11 cellular contexts compared by ENCODE assay signal in the genomic region with DNA sequence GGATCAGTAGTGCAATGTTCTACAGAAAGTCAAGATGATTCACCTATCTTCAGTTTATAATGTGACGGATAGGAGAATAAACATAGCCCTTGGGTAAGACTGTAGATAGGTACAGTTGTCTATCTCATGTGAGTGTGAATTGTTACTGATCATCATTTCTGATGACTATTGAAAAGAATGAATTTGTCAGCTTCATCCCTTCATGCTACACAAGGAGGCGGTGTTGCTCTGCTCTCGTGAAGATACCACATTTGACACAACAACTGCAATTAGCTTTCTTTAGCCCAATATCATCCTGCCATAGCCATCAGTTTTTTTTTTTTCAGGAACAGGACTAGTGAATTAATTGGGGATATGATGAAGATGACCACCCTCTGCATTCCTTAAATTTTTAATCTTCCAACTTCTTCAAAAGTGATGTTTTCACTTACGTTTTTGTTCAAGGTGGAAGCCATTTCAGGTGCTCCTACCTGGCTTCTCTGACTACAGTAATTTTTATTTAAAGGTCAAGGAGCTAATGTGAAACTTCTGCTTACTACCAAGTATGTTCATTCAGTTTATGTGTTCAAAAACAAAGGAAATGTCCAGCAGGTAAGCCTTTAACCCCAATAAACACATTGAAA.
DNase-seq lines count a peak whose midpoint lies in the region; ATAC-seq and TF ChIP-seq lines count a peak whose summit lies in the region.
"Had no signal": no experiment of that assay in that cellular context is flagged by ENCODE, and none has a peak within 500 bp of the region (broad histone marks: within the 10 kb centered on the region; RNA-seq: fewer than 3 reads in every experiment).

No MANE protein-coding gene starts in this region.

- H3K27me3 ChIP-seq in body of pancreas (no peaks in the 10 kb centered on the region), lung (ENCODE audit: control insufficient read depth, insufficient read depth) (no peaks in the 10 kb centered on the region)

- TF ChIP-seq POLR2A in body of pancreas (IDR thresholded peaks at IDR 0.05): no peak

- no peak for TF ChIP-seq EP300 in Ishikawa (IDR thresholded peaks at IDR 0.05; ENCODE audit: borderline replicate concordance)

- no peaks in the 10 kb centered on the region for H3K36me3 Mint-ChIP-seq in Calu3 (ENCODE audit: insufficient read depth, unreplicated experiment)
- H3K36me3 Mint-ChIP-seq: stimulated activated effector memory CD8-positive, alpha-beta T cell treated with anti-CD3 and anti-CD28 coated beads, Interleukin-12 subunit alpha, Interleukin-12 subunit beta, amount 100 ng/mL, for 72 hours had no signal

- H3K9me3 ChIP-seq in body of pancreas: no peaks in the 10 kb centered on the region
- H3K9me3 ChIP-seq in lung (ENCODE audit: control insufficient read depth in 2 of 2, insufficient read depth in 1 of 2, low read length in 1 of 2): no peaks in the 10 kb centered on the region
- H3K9me3 ChIP-seq: mucosa of descending colon had no signal

- H3K27ac ChIP-seq in body of pancreas (no peak overlapping the region), lung (ENCODE audit: low read depth in 1 of 2, low read length in 1 of 2) (no peak overlapping the region)

- H3K4me3 ChIP-seq in body of pancreas (no peak overlapping the region), lung (no peak overlapping the region)
- H3K4me3 ChIP-seq: mucosa of descending colon had no signal

- H3K36me3 ChIP-seq in body of pancreas (replicated peaks in 1 of 2; ENCODE audit: insufficient read depth in 1 of 2, low read depth in 2 of 2): no peaks in the 10 kb centered on the region
- no peaks in the 10 kb centered on the region for H3K36me3 ChIP-seq in lung (ENCODE audit: control insufficient read depth in 2 of 2, insufficient read depth in 2 of 2, low read length in 2 of 2)

- ATAC-seq in body of pancreas (no peak), lung (ENCODE audit: insufficient read depth, low FRiP score) (no peak), GM18498 (IDR thresholded peaks at IDR 0.05; ENCODE audit: unreplicated experiment) (no peak)
- ATAC-seq: mucosa of descending colon; stimulated activated effector memory CD8-positive, alpha-beta T cell treated with anti-CD3 and anti-CD28 coated beads, Interleukin-12 subunit alpha, Interleukin-12 subunit beta, amount 100 ng/mL, for 72 hours had no signal

- TF ChIP-seq CTCF in Calu3 (IDR thresholded peaks at IDR 0.05; ENCODE audit: unreplicated experiment) (peak; percentile 64), body of pancreas (IDR thresholded peaks at IDR 0.05) (peak in 5 of 7 experiments; percentile 9 to 45 (median 42)), lung (IDR thresholded peaks at IDR 0.05; ENCODE audit: control extremely low read depth, extremely low read depth) (peak; percentile 8)

- H3K9me3 Mint-ChIP-seq in Calu3 (ENCODE audit: low read depth, unreplicated experiment): peaks cover 5% of the 10 kb centered on the region
- H3K9me3 Mint-ChIP-seq: stimulated activated effector memory CD8-positive, alpha-beta T cell treated with anti-CD3 and anti-CD28 coated beads, Interleukin-12 subunit alpha, Interleukin-12 subunit beta, amount 100 ng/mL, for 72 hours had no signal

- peak overlapping the region; percentile 8 for H3K27ac Mint-ChIP-seq in Calu3 (ENCODE audit: unreplicated experiment)
- H3K27ac Mint-ChIP-seq: stimulated activated effector memory CD8-positive, alpha-beta T cell treated with anti-CD3 and anti-CD28 coated beads, Interleukin-12 subunit alpha, Interleukin-12 subunit beta, amount 100 ng/mL, for 72 hours had no signal

- H3K4me1 ChIP-seq in body of pancreas (no peaks in the 10 kb centered on the region), lung (ENCODE audit: control insufficient read depth in 2 of 2, insufficient read depth in 2 of 2, low read length in 2 of 2) (no peaks in the 10 kb centered on the region)

- no peaks in the 10 kb centered on the region for H3K27me3 Mint-ChIP-seq in Calu3 (ENCODE audit: unreplicated experiment)

- peaks cover 6% of the 10 kb centered on the region for H3K4me1 Mint-ChIP-seq in Calu3 (ENCODE audit: low read depth, unreplicated experiment)
- H3K4me1 Mint-ChIP-seq: stimulated activated effector memory CD8-positive, alpha-beta T cell treated with anti-CD3 and anti-CD28 coated beads, Interleukin-12 subunit alpha, Interleukin-12 subunit beta, amount 100 ng/mL, for 72 hours had no signal

- peak; percentile 69 for TF ChIP-seq RAD21 in Ishikawa (IDR thresholded peaks at IDR 0.05; ENCODE audit: low read depth)

- DNase-seq in Calu3: peak; percentile 55
- DNase-seq in body of pancreas: peak in 3 of 4 donors; percentile 11 to 17 (median 14)
- DNase-seq in lung (ENCODE audit: low spot score): no peak
- DNase-seq in 8988T: no peak
- no peak for DNase-seq in NCI-H510A treated with DMSO at 0.1 percent for 48 hours (lab: John Stamatoyannopoulos, UW)
- DNase-seq in NCI-H510A (lab: John Stamatoyannopoulos, UW): no peak
- DNase-seq: NCI-H1092 treated with DMSO at 0.1 percent for 48 hours had no signal

- intact Hi-C loops in Calu3 (cut with micrococcal nuclease; ENCODE audit: unreplicated experiment): loop anchor here (1.0 to 5.0 kb wide), 7 partner anchors 72 to 955 kb away; no protein-coding TSS in a partner anchor
- intact Hi-C loops in body of pancreas (cut with DNase I): no loop called here

- H3K4me3 Mint-ChIP-seq in Calu3 (ENCODE audit: low read depth, unreplicated experiment): no peak overlapping the region
- H3K4me3 Mint-ChIP-seq: stimulated activated effector memory CD8-positive, alpha-beta T cell treated with anti-CD3 and anti-CD28 coated beads, Interleukin-12 subunit alpha, Interleukin-12 subunit beta, amount 100 ng/mL, for 72 hours had no signal

- WGBS in body of pancreas, 2 donors: 70% methylated on average over 4 of the region's 4 CpGs
- WGBS in lung, 2 donors: 87 to 89% methylated on average over 4 of the region's 4 CpGs

- BruUV-seq in Calu3 (replicated peaks; lab: Mats Ljungman, UMichigan): no TSS peak

- CTCF ChIA-PET in Calu3 (lab: Charles Lee): interaction anchor here (0.6 to 1.8 kb wide), 10 partner anchors 73 to 824 kb away, joined by 3 to 19 read pairs (median 3); no protein-coding TSS in a partner anchor

TF ChIP-seq in Ishikawa, 13 proteins besides CTCF, POLR2A, EP300 and RAD21:
- TF ChIP-seq, protein P1, sequence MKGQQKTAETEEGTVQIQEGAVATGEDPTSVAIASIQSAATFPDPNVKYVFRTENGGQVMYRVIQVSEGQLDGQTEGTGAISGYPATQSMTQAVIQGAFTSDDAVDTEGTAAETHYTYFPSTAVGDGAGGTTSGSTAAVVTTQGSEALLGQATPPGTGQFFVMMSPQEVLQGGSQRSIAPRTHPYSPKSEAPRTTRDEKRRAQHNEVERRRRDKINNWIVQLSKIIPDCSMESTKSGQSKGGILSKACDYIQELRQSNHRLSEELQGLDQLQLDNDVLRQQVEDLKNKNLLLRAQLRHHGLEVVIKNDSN (IDR thresholded peaks at IDR 0.05): no peak
- TF ChIP-seq TEAD4 (IDR thresholded peaks at IDR 0.05) (no peak), ZBTB7A (IDR thresholded peaks at IDR 0.05; ENCODE audit: low read depth) (no peak), CEBPB (IDR thresholded peaks at IDR 0.05) (no peak)

Comparison
In these comparisons a context has a peak if more than half of its experiments do, and no peak if none do; other contexts are left out.
1. DNase-seq: peak in Calu3 (single experiment) and body of pancreas (3 of 4); none in lung (single experiment), 8988T (single experiment), NCI-H510A treated with DMSO at 0.1 percent for 48 hours (single experiment) and NCI-H510A (single experiment).
2. CTCF ChIP-seq: peak in every context shown above with its lines; median percentile 64 in Calu3; 42 in body of pancreas; 8 in lung.